8 cellular contexts compared by ENCODE assay signal in the genomic region with DNA sequence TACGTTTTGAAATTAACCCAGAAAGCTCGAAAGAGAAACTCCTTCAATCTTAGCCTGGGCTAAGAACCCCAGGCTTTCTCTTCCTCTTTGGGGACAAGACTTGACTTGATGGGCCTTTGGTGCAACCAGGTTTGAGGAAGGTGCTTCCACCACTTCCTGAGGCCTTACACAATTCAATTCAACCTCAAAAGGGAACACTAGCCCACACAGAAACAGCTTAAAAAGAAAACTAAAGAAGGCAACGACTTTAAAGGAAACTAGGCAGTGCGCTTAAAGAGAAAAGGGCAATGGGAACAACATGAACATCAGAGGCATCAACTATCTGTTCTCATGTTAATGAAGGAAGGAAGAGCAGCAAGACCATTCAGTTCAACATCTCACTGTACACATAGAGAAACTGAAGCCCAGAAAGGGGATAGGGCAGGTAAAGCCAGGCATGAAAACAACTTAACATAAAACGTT. TPM values are rescaled to one million over a fixed set of nuclear protein-coding genes. Genes with fewer than 3 reads are reported as not detected.
A peak's percentile ranks its signal among the peaks of the same experiment; 100 is the strongest.
DNase-seq lines count a peak whose midpoint lies in the region; ATAC-seq and TF ChIP-seq lines count a peak whose summit lies in the region.

No MANE protein-coding gene starts in this region.

- no peak overlapping the region; the same call in 1 of the 2 replicates for H2AFZ ChIP-seq in SK-N-SH (ENCODE audit: low read depth)

- CTCF ChIA-PET in SK-N-SH (lab: Yijun Ruan, JAX): no interaction called here

- H3K9me3 ChIP-seq in BLaER1 treated with 17β-estradiol and CSF1 and Interleukin-3, amounts not matched to agents 10 nM and 100 nM (replicated peaks in 1 of 11): no peaks in the 10 kb centered on the region
- no peaks in the 10 kb centered on the region for H3K9me3 ChIP-seq in SK-N-SH
- H3K9me3 ChIP-seq in suprapubic skin: no peaks in the 10 kb centered on the region

- DNase-seq in GM19240 (ENCODE audit: insufficient read length, low spot score) (peak; percentile 13), SW480 (ENCODE audit: low spot score) (no peak), SK-N-SH (no peak), suprapubic skin (ENCODE audit: low spot score in 2 of 2) (no peak), Right ventricle myocardium superior (no peak)
- no peak for DNase-seq in activated T-helper 1 cell treated with anti-CD3 and anti-CD28 coated beads, Interleukin-12 subunit alpha, Interleukin-12 subunit beta, Interleukin-2, Interleukin-4 antibody, amounts not matched to agents 30 ng/mL and 10 ng/mL and 1 ng/mL, durations not matched to agents 14 hours and 24 hours and 36 hours (ENCODE audit: low spot score)

- H3K4me2 ChIP-seq in BLaER1 treated with 17β-estradiol and CSF1 and Interleukin-3, amounts not matched to agents 10 nM and 100 nM: peak overlapping the region; percentile 60 to 93 (median 80)
- no peak overlapping the region for H3K4me2 ChIP-seq in SK-N-SH

- peaks cover 42% of the 10 kb centered on the region for H3K4me1 Mint-ChIP-seq in activated T-helper 1 cell treated with anti-CD3 and anti-CD28 coated beads, Interleukin-12 subunit alpha, Interleukin-12 subunit beta, Interleukin-2, Interleukin-4 antibody, amounts not matched to agents 30 ng/mL and 10 ng/mL and 1 ng/mL, durations not matched to agents 14 hours and 24 hours and 36 hours (ENCODE audit: low read depth)

- no peaks in the 10 kb centered on the region for H3K27me3 ChIP-seq in BLaER1 treated with 17β-estradiol and CSF1 and Interleukin-3, amounts not matched to agents 10 nM and 100 nM
- H3K27me3 ChIP-seq in SK-N-SH (ENCODE audit: insufficient read depth) (no peaks in the 10 kb centered on the region), suprapubic skin (no peaks in the 10 kb centered on the region)

- H3K4me3 ChIP-seq in BLaER1 treated with 17β-estradiol and CSF1 and Interleukin-3, amounts not matched to agents 10 nM and 100 nM: peak overlapping the region in 3 of 10 experiments; percentile 4 to 43 (median 10); a peak in 3 of 20 replicates
- H3K4me3 ChIP-seq in SK-N-SH (ENCODE audit: low read depth in 2 of 2, low read length in 1 of 2): no peak overlapping the region
- no peak overlapping the region for H3K4me3 ChIP-seq in suprapubic skin

- H3K27ac ChIP-seq in BLaER1 treated with 17β-estradiol and CSF1 and Interleukin-3, amounts not matched to agents 10 nM and 100 nM: peak overlapping the region in 10 of 11 experiments; percentile 8 to 78 (median 63); a peak in 16 of 22 replicates
- H3K27ac ChIP-seq in SK-N-SH (ENCODE audit: low read depth in 2 of 2, low read length in 1 of 2) (no peak overlapping the region), suprapubic skin (no peak overlapping the region)

- H3K4me3 Mint-ChIP-seq in activated T-helper 1 cell treated with anti-CD3 and anti-CD28 coated beads, Interleukin-12 subunit alpha, Interleukin-12 subunit beta, Interleukin-2, Interleukin-4 antibody, amounts not matched to agents 30 ng/mL and 10 ng/mL and 1 ng/mL, durations not matched to agents 14 hours and 24 hours and 36 hours: peak overlapping the region; percentile 27

- no peak for TF ChIP-seq RAD21 in SK-N-SH (IDR thresholded peaks at IDR 0.05; ENCODE audit: low read length)

- H3K4me1 ChIP-seq in BLaER1 treated with 17β-estradiol and CSF1 and Interleukin-3, amounts not matched to agents 10 nM and 100 nM: peaks cover 41 to 82% (median 70%) of the 10 kb centered on the region in 10 experiments
- H3K4me1 ChIP-seq in SK-N-SH (ENCODE audit: control insufficient read depth in 1 of 2, insufficient read depth in 2 of 2, low read depth in 1 of 2, low read length in 1 of 2) (no peaks in the 10 kb centered on the region), suprapubic skin (no peaks in the 10 kb centered on the region)

- H3K9me2 ChIP-seq in SK-N-SH: no peaks in the 10 kb centered on the region

- H3K79me2 ChIP-seq in SK-N-SH (ENCODE audit: insufficient read depth): no peaks in the 10 kb centered on the region

- peaks cover 0 to 22% (median 0%) of the 10 kb centered on the region in 11 experiments; a peak in 6 of 22 replicates for H4K20me1 ChIP-seq in BLaER1 treated with 17β-estradiol and CSF1 and Interleukin-3, amounts not matched to agents 10 nM and 100 nM
- no peaks in the 10 kb centered on the region for H4K20me1 ChIP-seq in SK-N-SH (ENCODE audit: insufficient read depth)

- peaks cover 0 to 17% (median 9%) of the 10 kb centered on the region in 11 experiments; a peak in 3 of 22 replicates for H3K36me3 ChIP-seq in BLaER1 treated with 17β-estradiol and CSF1 and Interleukin-3, amounts not matched to agents 10 nM and 100 nM
- H3K36me3 ChIP-seq in SK-N-SH (replicated peaks in 1 of 2; ENCODE audit: control insufficient read depth in 1 of 2, insufficient read depth in 2 of 2, low read length in 1 of 2) (no peaks in the 10 kb centered on the region), suprapubic skin (no peaks in the 10 kb centered on the region)

- peaks cover 2% of the 10 kb centered on the region for H3K36me3 Mint-ChIP-seq in activated T-helper 1 cell treated with anti-CD3 and anti-CD28 coated beads, Interleukin-12 subunit alpha, Interleukin-12 subunit beta, Interleukin-2, Interleukin-4 antibody, amounts not matched to agents 30 ng/mL and 10 ng/mL and 1 ng/mL, durations not matched to agents 14 hours and 24 hours and 36 hours (ENCODE audit: low read depth)

- no peaks in the 10 kb centered on the region for H3K9me3 Mint-ChIP-seq in activated T-helper 1 cell treated with anti-CD3 and anti-CD28 coated beads, Interleukin-12 subunit alpha, Interleukin-12 subunit beta, Interleukin-2, Interleukin-4 antibody, amounts not matched to agents 30 ng/mL and 10 ng/mL and 1 ng/mL, durations not matched to agents 14 hours and 24 hours and 36 hours

- POLR2A ChIA-PET in SK-N-SH (lab: Yijun Ruan, JAX): no interaction called here

- intact Hi-C loops in activated T-helper 1 cell treated with anti-CD3 and anti-CD28 coated beads, Interleukin-12 subunit alpha, Interleukin-12 subunit beta, Interleukin-2, Interleukin-4 antibody, amounts not matched to agents 30 ng/mL and 10 ng/mL and 1 ng/mL, durations not matched to agents 14 hours and 24 hours and 36 hours (cut with micrococcal nuclease): no loop called here
- intact Hi-C loops in Right ventricle myocardium superior (cut with DNase I): no loop called here

- H3K27ac Mint-ChIP-seq in activated T-helper 1 cell treated with anti-CD3 and anti-CD28 coated beads, Interleukin-12 subunit alpha, Interleukin-12 subunit beta, Interleukin-2, Interleukin-4 antibody, amounts not matched to agents 30 ng/mL and 10 ng/mL and 1 ng/mL, durations not matched to agents 14 hours and 24 hours and 36 hours: peak overlapping the region; percentile 36

- peak overlapping the region in 6 of 11 experiments; percentile 1 to 62 (median 31); a peak in 11 of 22 replicates for H3K9ac ChIP-seq in BLaER1 treated with 17β-estradiol and CSF1 and Interleukin-3, amounts not matched to agents 10 nM and 100 nM
- no peak overlapping the region for H3K9ac ChIP-seq in SK-N-SH

- TF ChIP-seq POLR2A in suprapubic skin (IDR thresholded peaks at IDR 0.05): no peak

- peaks cover 6% of the 10 kb centered on the region for H3K27me3 Mint-ChIP-seq in activated T-helper 1 cell treated with anti-CD3 and anti-CD28 coated beads, Interleukin-12 subunit alpha, Interleukin-12 subunit beta, Interleukin-2, Interleukin-4 antibody, amounts not matched to agents 30 ng/mL and 10 ng/mL and 1 ng/mL, durations not matched to agents 14 hours and 24 hours and 36 hours (ENCODE audit: insufficient read depth)

- WGBS in SK-N-SH (ENCODE audit: low lambda C conversion rate): 83% methylated on average over 5 of the region's 5 CpGs
- 59% methylated on average over 5 of the region's 5 CpGs for WGBS in suprapubic skin

- ATAC-seq in HG03103 (IDR thresholded peaks at IDR 0.05; ENCODE audit: low read depth, unreplicated experiment): peak; percentile 75
- ATAC-seq in Right ventricle myocardium superior (ENCODE audit: poor library complexity): no peak

- H3F3A ChIP-seq in SK-N-SH (replicated peaks; ENCODE audit: insufficient read depth): no peaks in the 10 kb centered on the region

- no peak for TF ChIP-seq EP300 in SK-N-SH (IDR thresholded peaks at IDR 0.05; ENCODE audit: borderline replicate concordance in 1 of 2, low read depth in 1 of 2, low read length in 1 of 2)
- TF ChIP-seq EP300 in suprapubic skin (IDR thresholded peaks at IDR 0.05): no peak

- no peak for TF ChIP-seq CTCF in SK-N-SH (IDR thresholded peaks at IDR 0.05)
- no peak for TF ChIP-seq CTCF in suprapubic skin (IDR thresholded peaks at IDR 0.05)

TF ChIP-seq in SK-N-SH, 30 proteins besides CTCF, POLR2A, EP300 and RAD21 (continues in another document):
- TF ChIP-seq GABPA (IDR thresholded peaks at IDR 0.05; ENCODE audit: low read depth): no peak
- TF ChIP-seq, protein P1, sequence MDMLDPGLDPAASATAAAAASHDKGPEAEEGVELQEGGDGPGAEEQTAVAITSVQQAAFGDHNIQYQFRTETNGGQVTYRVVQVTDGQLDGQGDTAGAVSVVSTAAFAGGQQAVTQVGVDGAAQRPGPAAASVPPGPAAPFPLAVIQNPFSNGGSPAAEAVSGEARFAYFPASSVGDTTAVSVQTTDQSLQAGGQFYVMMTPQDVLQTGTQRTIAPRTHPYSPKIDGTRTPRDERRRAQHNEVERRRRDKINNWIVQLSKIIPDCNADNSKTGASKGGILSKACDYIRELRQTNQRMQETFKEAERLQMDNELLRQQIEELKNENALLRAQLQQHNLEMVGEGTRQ (IDR thresholded peaks at IDR 0.05; ENCODE audit: borderline replicate concordance, low read depth, low read length): no peak
- no peak for TF ChIP-seq FOSL2 (IDR thresholded peaks at IDR 0.05; ENCODE audit: borderline replicate concordance, low read depth)
- TF ChIP-seq IRF3 (IDR thresholded peaks at IDR 0.05; ENCODE audit: low read depth, low read length): no peak
- TF ChIP-seq TCF12 (IDR thresholded peaks at IDR 0.05): no peak
- no peak for TF ChIP-seq NFIC (IDR thresholded peaks at IDR 0.05; ENCODE audit: borderline replicate concordance)
- no peak for TF ChIP-seq NRF1 (IDR thresholded peaks at IDR 0.05; ENCODE audit: low read depth, low read length)

RNA-seq across cellular contexts. Expression of gene PAK1, which starts 24.8 kb away (rescaled TPM):
- 33.1 and 38.4 TPM in 2 replicates for total RNA-seq in activated T-helper 1 cell treated with anti-CD3 and anti-CD28 coated beads, Interleukin-12 subunit alpha, Interleukin-12 subunit beta, Interleukin-2, Interleukin-4 antibody, amounts not matched to agents 30 ng/mL and 10 ng/mL and 1 ng/mL, durations not matched to agents 14 hours and 24 hours and 36 hours
- 14.2 and 17.9 TPM in 2 replicates for polyA plus RNA-seq in SK-N-SH (2012; rRNA removed)
- 10.2 and 11.8 TPM in 2 replicates for polyA plus RNA-seq in SK-N-SH (2012; cell fraction: cytosol; rRNA removed)
- 22.9 and 30.0 TPM in 2 replicates for polyA plus RNA-seq in SK-N-SH (2012; cell fraction: nucleus; rRNA removed)
- total RNA-seq in suprapubic skin (10 to 100 TPM; 23.4 to 47.9 (median 28.9) TPM), Right ventricle myocardium superior (6.1 TPM)

Comparison
In these comparisons a context has a peak if more than half of its experiments do, and no peak if none do; other contexts are left out.
1. H3K27ac ChIP-seq: peak in BLaER1 treated with 17β-estradiol and CSF1 and Interleukin-3, amounts not matched to agents 10 nM and 100 nM (10 of 11); none in SK-N-SH (0 of 2) and suprapubic skin (single experiment).